In genomic region chr9:134870311-134870694, GRCh38 we compare ENCODE assay signal across 25 cellular contexts. TPM values are rescaled to one million over a fixed set of nuclear protein-coding genes. Genes with fewer than 3 reads are reported as not detected.
"Had no signal": no experiment of that assay in that cellular context is flagged by ENCODE, and none has a peak within 500 bp of the region (broad histone marks: within the 10 kb centered on the region; RNA-seq: fewer than 3 reads in every experiment).

No MANE protein-coding gene starts in this region.

- H3K36me3 ChIP-seq: esophagus muscularis mucosa, gastrocnemius medialis, neural progenitor cell, prostate gland, tibial nerve, vagina had no signal

- H3K4me3 ChIP-seq: coronary artery, esophagus muscularis mucosa, gastrocnemius medialis, neural progenitor cell, prostate gland, tibial nerve, vagina had no signal

- H3K4me2 ChIP-seq: neural progenitor cell had no signal

- H3K9me3 ChIP-seq: esophagus muscularis mucosa, gastrocnemius medialis, prostate gland, tibial nerve, vagina had no signal

- H3K4me1 ChIP-seq: gastrocnemius medialis, neural progenitor cell, prostate gland, tibial nerve had no signal

- H3K4me1 Mint-ChIP-seq: activated naive CD4-positive, alpha-beta T cell treated with anti-CD3 and anti-CD28 coated beads, Interleukin-2, amount 10 ng/mL, durations not matched to agents 7 days and 5 days; activated T-helper 17 cell treated with anti-CD3 and anti-CD28 coated beads, Interleukin-2, amount 50 U/mL, for 72 hours; neural progenitor cell; stimulated activated naive CD8-positive, alpha-beta T cell treated with anti-CD3 and anti-CD28 coated beads, Interleukin-15, amount 100 ng/mL, for 72 hours; WTC11 had no signal

- H3K27ac ChIP-seq: coronary artery, esophagus muscularis mucosa, gastrocnemius medialis, neural progenitor cell, prostate gland, tibial nerve, vagina had no signal

- H3K27me3 Mint-ChIP-seq: activated naive CD4-positive, alpha-beta T cell treated with anti-CD3 and anti-CD28 coated beads, Interleukin-2, amount 10 ng/mL, durations not matched to agents 7 days and 5 days; activated T-cell treated with anti-CD3 and anti-CD28 coated beads, Interleukin-2, amount 50 U/mL, for 24 hours; stimulated activated naive CD8-positive, alpha-beta T cell treated with anti-CD3 and anti-CD28 coated beads, Interleukin-15, amount 100 ng/mL, for 72 hours had no signal

- H3K9ac ChIP-seq: neural progenitor cell had no signal

- H3K36me3 Mint-ChIP-seq: activated naive CD4-positive, alpha-beta T cell treated with anti-CD3 and anti-CD28 coated beads, Interleukin-2, amount 10 ng/mL, durations not matched to agents 7 days and 5 days; neural progenitor cell; WTC11 had no signal

- H3K27ac Mint-ChIP-seq: activated naive CD4-positive, alpha-beta T cell treated with anti-CD3 and anti-CD28 coated beads, Interleukin-2, amount 10 ng/mL, durations not matched to agents 7 days and 5 days; activated T-cell treated with anti-CD3 and anti-CD28 coated beads, Interleukin-2, amount 50 U/mL, for 24 hours; activated T-helper 17 cell treated with anti-CD3 and anti-CD28 coated beads, Interleukin-2, amount 50 U/mL, for 72 hours; neural progenitor cell; stimulated activated naive CD8-positive, alpha-beta T cell treated with anti-CD3 and anti-CD28 coated beads, Interleukin-15, amount 100 ng/mL, for 72 hours; WTC11 had no signal

- H3K9me3 Mint-ChIP-seq: activated naive CD4-positive, alpha-beta T cell treated with anti-CD3 and anti-CD28 coated beads, Interleukin-2, amount 10 ng/mL, durations not matched to agents 7 days and 5 days; activated T-cell treated with anti-CD3 and anti-CD28 coated beads, Interleukin-2, amount 50 U/mL, for 24 hours; activated T-helper 17 cell treated with anti-CD3 and anti-CD28 coated beads, Interleukin-2, amount 50 U/mL, for 72 hours; stimulated activated naive CD8-positive, alpha-beta T cell treated with anti-CD3 and anti-CD28 coated beads, Interleukin-15, amount 100 ng/mL, for 72 hours; WTC11 had no signal

- ATAC-seq: activated T-helper 17 cell treated with anti-CD3 and anti-CD28 coated beads, Interleukin-2, amount 50 U/mL, for 72 hours; gastrocnemius medialis; stimulated activated naive CD8-positive, alpha-beta T cell treated with anti-CD3 and anti-CD28 coated beads, Interleukin-15, amount 100 ng/mL, for 72 hours; WTC11 had no signal

- H3K4me3 Mint-ChIP-seq: activated naive CD4-positive, alpha-beta T cell treated with anti-CD3 and anti-CD28 coated beads, Interleukin-2, amount 10 ng/mL, durations not matched to agents 7 days and 5 days; activated T-cell treated with anti-CD3 and anti-CD28 coated beads, Interleukin-2, amount 50 U/mL, for 24 hours; activated T-helper 17 cell treated with anti-CD3 and anti-CD28 coated beads, Interleukin-2, amount 50 U/mL, for 72 hours; neural progenitor cell; stimulated activated naive CD8-positive, alpha-beta T cell treated with anti-CD3 and anti-CD28 coated beads, Interleukin-15, amount 100 ng/mL, for 72 hours; WTC11 had no signal

- H3K27me3 ChIP-seq: neural progenitor cell, vagina had no signal

- DNase-seq: activated CD4-positive, alpha-beta T cell treated with anti-CD3 and anti-CD28 coated beads, Interleukin-2, amount 50 U/mL, for 4 hours; activated CD8-positive, alpha-beta memory T cell treated with anti-CD3 and anti-CD28 coated beads for 24 hours; activated CD8-positive, alpha-beta memory T cell treated with anti-CD3 and anti-CD28 coated beads, Interleukin-2, amount 50 U/mL, for 4 hours; activated naive CD4-positive, alpha-beta T cell treated with anti-CD3 and anti-CD28 coated beads, Interleukin-2, amount 10 ng/mL, durations not matched to agents 7 days and 5 days; activated T-cell treated with anti-CD3 and anti-CD28 coated beads, Interleukin-2, amount 50 U/mL, for 24 hours; amygdala; cerebellar nuclear complex; gastrocnemius medialis; hippocampal formation; mesenchymal stem cell; naive B cell; stimulated activated CD4-positive, alpha-beta T cell treated with anti-CD3 and anti-CD28 coated beads, Interleukin-12 subunit alpha, Interleukin-12 subunit beta, amount 100 ng/mL, for 4 hours; stimulated activated CD4-positive, alpha-beta T cell treated with anti-CD3 and anti-CD28 coated beads, Interleukin-4, amount 100 ng/mL, for 4 hours; stimulated activated naive CD8-positive, alpha-beta T cell treated with anti-CD3 and anti-CD28 coated beads, Interleukin-15, amount 100 ng/mL, for 72 hours; T-helper 9 cell had no signal

- H2AFZ ChIP-seq: neural progenitor cell had no signal

RNA-seq across cellular contexts. Expression of gene FCN2, which starts 10.3 kb away (rescaled TPM):
- total RNA-seq: activated T-helper 17 cell treated with anti-CD3 and anti-CD28 coated beads, Interleukin-2, amount 50 U/mL, for 72 hours; esophagus muscularis mucosa; gastrocnemius medialis; osteoblast; T-helper 1 cell treated with Interleukin-12 subunit alpha and Interleukin-12 subunit beta and Interleukin-4 antibody, amounts not matched to agents 30 ng/mL and 1 ng/mL, for 36 hours; vagina; WTC11 had no signal

RNA-seq across cellular contexts. Expression of gene FCN1, which starts 47.4 kb away (rescaled TPM):
- total RNA-seq: activated T-helper 17 cell treated with anti-CD3 and anti-CD28 coated beads, Interleukin-2, amount 50 U/mL, for 72 hours; osteoblast; T-helper 1 cell treated with Interleukin-12 subunit alpha and Interleukin-12 subunit beta and Interleukin-4 antibody, amounts not matched to agents 30 ng/mL and 1 ng/mL, for 36 hours; WTC11 had no signal
